1 cellular context compared by ENCODE assay signal in the genomic region with DNA sequence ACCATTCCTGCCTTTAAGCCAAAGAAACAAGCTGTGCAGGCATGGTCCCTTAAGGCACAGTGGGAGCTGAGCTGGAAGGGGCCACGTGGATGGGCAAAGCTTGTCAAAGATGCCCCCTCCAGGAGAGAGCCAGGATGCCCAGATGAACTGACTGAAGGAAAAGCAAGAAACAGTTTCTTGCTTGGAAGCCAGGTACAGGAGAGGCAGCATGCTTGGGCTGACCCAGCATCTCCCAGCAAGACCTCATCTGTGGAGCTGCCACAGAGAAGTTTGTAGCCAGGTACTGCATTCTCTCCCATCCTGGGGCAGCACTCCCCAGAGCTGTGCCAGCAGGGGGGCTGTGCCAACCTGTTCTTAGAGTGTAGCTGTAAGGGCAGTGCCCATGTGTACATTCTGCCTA.
TF ChIP-seq lines count a peak whose summit lies in the region.

No MANE protein-coding gene starts in this region.

TF ChIP-seq in GM23338, 12 proteins besides CTCF, POLR2A, EP300 and RAD21 (continued from another document):
- TF ChIP-seq, protein P1, sequence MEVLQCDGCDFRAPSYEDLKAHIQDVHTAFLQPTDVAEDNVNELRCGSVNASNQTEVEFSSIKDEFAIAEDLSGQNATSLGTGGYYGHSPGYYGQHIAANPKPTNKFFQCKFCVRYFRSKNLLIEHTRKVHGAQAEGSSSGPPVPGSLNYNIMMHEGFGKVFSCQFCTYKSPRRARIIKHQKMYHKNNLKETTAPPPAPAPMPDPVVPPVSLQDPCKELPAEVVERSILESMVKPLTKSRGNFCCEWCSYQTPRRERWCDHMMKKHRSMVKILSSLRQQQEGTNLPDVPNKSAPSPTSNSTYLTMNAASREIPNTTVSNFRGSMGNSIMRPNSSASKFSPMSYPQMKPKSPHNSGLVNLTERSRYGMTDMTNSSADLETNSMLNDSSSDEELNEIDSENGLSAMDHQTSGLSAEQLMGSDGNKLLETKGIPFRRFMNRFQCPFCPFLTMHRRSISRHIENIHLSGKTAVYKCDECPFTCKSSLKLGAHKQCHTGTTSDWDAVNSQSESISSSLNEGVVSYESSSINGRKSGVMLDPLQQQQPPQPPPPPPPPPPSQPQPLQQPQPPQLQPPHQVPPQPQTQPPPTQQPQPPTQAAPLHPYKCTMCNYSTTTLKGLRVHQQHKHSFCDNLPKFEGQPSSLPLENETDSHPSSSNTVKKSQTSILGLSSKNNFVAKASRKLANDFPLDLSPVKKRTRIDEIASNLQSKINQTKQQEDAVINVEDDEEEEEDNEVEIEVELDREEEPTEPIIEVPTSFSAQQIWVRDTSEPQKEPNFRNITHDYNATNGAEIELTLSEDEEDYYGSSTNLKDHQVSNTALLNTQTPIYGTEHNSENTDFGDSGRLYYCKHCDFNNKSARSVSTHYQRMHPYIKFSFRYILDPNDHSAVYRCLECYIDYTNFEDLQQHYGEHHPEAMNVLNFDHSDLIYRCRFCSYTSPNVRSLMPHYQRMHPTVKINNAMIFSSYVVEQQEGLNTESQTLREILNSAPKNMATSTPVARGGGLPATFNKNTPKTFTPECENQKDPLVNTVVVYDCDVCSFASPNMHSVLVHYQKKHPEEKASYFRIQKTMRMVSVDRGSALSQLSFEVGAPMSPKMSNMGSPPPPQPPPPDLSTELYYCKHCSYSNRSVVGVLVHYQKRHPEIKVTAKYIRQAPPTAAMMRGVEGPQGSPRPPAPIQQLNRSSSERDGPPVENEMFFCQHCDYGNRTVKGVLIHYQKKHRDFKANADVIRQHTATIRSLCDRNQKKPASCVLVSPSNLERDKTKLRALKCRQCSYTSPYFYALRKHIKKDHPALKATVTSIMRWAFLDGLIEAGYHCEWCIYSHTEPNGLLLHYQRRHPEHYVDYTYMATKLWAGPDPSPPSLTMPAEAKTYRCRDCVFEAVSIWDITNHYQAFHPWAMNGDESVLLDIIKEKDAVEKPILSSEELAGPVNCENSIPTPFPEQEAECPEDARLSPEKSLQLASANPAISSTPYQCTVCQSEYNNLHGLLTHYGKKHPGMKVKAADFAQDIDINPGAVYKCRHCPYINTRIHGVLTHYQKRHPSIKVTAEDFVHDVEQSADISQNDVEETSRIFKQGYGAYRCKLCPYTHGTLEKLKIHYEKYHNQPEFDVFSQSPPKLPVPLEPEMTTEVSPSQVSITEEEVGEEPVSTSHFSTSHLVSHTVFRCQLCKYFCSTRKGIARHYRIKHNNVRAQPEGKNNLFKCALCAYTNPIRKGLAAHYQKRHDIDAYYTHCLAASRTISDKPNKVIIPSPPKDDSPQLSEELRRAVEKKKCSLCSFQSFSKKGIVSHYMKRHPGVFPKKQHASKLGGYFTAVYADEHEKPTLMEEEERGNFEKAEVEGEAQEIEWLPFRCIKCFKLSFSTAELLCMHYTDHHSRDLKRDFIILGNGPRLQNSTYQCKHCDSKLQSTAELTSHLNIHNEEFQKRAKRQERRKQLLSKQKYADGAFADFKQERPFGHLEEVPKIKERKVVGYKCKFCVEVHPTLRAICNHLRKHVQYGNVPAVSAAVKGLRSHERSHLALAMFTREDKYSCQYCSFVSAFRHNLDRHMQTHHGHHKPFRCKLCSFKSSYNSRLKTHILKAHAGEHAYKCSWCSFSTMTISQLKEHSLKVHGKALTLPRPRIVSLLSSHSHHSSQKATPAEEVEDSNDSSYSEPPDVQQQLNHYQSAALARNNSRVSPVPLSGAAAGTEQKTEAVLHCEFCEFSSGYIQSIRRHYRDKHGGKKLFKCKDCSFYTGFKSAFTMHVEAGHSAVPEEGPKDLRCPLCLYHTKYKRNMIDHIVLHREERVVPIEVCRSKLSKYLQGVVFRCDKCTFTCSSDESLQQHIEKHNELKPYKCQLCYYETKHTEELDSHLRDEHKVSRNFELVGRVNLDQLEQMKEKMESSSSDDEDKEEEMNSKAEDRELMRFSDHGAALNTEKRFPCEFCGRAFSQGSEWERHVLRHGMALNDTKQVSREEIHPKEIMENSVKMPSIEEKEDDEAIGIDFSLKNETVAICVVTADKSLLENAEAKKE (CRISPR knock-in tag; IDR thresholded peaks at IDR 0.05) = no peak
- no peak for TF ChIP-seq JUNB (IDR thresholded peaks at IDR 0.05; ENCODE audit: unreplicated experiment)
- TF ChIP-seq, protein P2, sequence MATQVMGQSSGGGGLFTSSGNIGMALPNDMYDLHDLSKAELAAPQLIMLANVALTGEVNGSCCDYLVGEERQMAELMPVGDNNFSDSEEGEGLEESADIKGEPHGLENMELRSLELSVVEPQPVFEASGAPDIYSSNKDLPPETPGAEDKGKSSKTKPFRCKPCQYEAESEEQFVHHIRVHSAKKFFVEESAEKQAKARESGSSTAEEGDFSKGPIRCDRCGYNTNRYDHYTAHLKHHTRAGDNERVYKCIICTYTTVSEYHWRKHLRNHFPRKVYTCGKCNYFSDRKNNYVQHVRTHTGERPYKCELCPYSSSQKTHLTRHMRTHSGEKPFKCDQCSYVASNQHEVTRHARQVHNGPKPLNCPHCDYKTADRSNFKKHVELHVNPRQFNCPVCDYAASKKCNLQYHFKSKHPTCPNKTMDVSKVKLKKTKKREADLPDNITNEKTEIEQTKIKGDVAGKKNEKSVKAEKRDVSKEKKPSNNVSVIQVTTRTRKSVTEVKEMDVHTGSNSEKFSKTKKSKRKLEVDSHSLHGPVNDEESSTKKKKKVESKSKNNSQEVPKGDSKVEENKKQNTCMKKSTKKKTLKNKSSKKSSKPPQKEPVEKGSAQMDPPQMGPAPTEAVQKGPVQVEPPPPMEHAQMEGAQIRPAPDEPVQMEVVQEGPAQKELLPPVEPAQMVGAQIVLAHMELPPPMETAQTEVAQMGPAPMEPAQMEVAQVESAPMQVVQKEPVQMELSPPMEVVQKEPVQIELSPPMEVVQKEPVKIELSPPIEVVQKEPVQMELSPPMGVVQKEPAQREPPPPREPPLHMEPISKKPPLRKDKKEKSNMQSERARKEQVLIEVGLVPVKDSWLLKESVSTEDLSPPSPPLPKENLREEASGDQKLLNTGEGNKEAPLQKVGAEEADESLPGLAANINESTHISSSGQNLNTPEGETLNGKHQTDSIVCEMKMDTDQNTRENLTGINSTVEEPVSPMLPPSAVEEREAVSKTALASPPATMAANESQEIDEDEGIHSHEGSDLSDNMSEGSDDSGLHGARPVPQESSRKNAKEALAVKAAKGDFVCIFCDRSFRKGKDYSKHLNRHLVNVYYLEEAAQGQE (IDR thresholded peaks at IDR 0.05; ENCODE audit: unreplicated experiment) = no peak
- no peak for TF ChIP-seq NANOG (IDR thresholded peaks at IDR 0.05; ENCODE audit: borderline replicate concordance)
- no peak for TF ChIP-seq EZH2 (IDR thresholded peaks at IDR 0.05; ENCODE audit: low read depth, unreplicated experiment)
- TF ChIP-seq, protein P3, sequence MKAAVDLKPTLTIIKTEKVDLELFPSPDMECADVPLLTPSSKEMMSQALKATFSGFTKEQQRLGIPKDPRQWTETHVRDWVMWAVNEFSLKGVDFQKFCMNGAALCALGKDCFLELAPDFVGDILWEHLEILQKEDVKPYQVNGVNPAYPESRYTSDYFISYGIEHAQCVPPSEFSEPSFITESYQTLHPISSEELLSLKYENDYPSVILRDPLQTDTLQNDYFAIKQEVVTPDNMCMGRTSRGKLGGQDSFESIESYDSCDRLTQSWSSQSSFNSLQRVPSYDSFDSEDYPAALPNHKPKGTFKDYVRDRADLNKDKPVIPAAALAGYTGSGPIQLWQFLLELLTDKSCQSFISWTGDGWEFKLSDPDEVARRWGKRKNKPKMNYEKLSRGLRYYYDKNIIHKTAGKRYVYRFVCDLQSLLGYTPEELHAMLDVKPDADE (IDR thresholded peaks at IDR 0.05) = no peak
- no peak for TF ChIP-seq CREB1 (CRISPR knock-in tag; IDR thresholded peaks at IDR 0.05; ENCODE audit: low read depth)
- TF ChIP-seq ZNF331 (CRISPR knock-in tag; IDR thresholded peaks at IDR 0.05; ENCODE audit: low read depth) = no peak
- no peak for TF ChIP-seq POLR2AphosphoS5 (IDR thresholded peaks at IDR 0.05; ENCODE audit: low read depth)
